1 cellular context compared by ENCODE assay signal in the genomic region with DNA sequence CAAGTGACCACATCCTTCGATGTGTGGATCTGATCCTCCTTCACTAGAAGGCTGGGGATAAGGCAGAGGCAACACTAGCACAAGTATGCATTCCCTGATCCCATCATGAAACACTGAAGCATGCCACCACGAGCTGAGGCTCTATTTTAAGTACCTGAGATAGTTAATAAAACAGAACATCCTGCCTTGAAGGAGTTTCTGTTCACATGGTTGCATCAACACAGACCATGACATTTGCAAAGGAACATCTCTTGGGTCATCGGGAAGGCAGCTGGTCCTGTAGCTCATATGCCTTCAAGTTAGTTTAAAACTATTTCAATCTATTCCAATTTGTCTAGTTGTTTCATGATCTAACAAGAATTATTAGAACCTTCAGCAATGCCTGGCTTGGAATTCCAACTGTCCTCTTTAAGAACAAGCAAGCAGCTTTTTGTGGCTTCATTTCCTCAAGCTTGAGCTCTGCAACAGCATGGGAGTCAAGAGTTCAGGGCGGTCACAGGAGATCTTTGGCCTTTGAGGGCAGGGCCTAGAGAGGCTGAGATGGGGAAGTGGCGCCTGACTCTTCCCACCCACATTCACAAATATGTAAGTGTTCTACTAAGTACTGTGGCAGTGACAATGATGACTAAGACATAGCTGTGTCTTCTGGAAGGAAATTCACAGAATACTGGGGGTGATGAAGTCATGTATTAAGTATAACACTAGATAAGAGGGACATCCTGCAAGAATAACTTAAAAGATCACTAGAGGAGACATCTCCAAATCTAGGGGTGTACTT.
TF ChIP-seq lines count a peak whose summit lies in the region.

No MANE protein-coding gene starts in this region.

TF ChIP-seq in liver, 16 proteins besides CTCF, POLR2A, EP300 and RAD21 (continued from another document):
- TF ChIP-seq, protein P1, sequence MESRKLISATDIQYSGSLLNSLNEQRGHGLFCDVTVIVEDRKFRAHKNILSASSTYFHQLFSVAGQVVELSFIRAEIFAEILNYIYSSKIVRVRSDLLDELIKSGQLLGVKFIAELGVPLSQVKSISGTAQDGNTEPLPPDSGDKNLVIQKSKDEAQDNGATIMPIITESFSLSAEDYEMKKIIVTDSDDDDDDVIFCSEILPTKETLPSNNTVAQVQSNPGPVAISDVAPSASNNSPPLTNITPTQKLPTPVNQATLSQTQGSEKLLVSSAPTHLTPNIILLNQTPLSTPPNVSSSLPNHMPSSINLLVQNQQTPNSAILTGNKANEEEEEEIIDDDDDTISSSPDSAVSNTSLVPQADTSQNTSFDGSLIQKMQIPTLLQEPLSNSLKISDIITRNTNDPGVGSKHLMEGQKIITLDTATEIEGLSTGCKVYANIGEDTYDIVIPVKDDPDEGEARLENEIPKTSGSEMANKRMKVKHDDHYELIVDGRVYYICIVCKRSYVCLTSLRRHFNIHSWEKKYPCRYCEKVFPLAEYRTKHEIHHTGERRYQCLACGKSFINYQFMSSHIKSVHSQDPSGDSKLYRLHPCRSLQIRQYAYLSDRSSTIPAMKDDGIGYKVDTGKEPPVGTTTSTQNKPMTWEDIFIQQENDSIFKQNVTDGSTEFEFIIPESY (IDR thresholded peaks at IDR 0.05): no peak
- no peak for TF ChIP-seq YY1 (IDR thresholded peaks at IDR 0.05)
- TF ChIP-seq FOXA2 (IDR thresholded peaks at IDR 0.05): no peak
- TF ChIP-seq, protein P2, sequence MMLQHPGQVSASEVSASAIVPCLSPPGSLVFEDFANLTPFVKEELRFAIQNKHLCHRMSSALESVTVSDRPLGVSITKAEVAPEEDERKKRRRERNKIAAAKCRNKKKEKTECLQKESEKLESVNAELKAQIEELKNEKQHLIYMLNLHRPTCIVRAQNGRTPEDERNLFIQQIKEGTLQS (IDR thresholded peaks at IDR 0.05): peak; percentile 15
- TF ChIP-seq REST (IDR thresholded peaks at IDR 0.05): no peak
